1 cellular context compared by ENCODE assay signal in the genomic region with DNA sequence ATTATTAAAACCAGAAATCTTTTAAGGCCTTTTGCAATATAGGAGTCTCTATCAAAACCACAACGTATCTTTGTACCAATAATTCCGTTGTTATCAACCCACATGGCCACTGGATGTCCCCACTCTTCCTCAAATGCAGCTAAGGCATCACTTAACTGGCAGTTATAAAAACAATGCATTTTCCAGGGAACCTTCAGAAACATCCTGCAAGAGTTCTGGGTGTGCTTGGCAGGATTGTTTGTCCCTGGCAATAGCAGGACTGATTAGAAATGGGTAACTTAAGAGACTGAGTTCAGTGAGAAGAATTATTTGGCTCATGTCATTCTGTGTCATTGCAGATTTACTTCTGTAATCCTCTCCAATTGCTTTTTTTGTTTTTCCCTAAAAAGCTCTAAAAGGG.
TF ChIP-seq lines count a peak whose summit lies in the region.

No MANE protein-coding gene starts in this region.

TF ChIP-seq in HepG2, 621 proteins besides CTCF, POLR2A, EP300 and RAD21 (continued from another document):
- TF ChIP-seq, protein P1, sequence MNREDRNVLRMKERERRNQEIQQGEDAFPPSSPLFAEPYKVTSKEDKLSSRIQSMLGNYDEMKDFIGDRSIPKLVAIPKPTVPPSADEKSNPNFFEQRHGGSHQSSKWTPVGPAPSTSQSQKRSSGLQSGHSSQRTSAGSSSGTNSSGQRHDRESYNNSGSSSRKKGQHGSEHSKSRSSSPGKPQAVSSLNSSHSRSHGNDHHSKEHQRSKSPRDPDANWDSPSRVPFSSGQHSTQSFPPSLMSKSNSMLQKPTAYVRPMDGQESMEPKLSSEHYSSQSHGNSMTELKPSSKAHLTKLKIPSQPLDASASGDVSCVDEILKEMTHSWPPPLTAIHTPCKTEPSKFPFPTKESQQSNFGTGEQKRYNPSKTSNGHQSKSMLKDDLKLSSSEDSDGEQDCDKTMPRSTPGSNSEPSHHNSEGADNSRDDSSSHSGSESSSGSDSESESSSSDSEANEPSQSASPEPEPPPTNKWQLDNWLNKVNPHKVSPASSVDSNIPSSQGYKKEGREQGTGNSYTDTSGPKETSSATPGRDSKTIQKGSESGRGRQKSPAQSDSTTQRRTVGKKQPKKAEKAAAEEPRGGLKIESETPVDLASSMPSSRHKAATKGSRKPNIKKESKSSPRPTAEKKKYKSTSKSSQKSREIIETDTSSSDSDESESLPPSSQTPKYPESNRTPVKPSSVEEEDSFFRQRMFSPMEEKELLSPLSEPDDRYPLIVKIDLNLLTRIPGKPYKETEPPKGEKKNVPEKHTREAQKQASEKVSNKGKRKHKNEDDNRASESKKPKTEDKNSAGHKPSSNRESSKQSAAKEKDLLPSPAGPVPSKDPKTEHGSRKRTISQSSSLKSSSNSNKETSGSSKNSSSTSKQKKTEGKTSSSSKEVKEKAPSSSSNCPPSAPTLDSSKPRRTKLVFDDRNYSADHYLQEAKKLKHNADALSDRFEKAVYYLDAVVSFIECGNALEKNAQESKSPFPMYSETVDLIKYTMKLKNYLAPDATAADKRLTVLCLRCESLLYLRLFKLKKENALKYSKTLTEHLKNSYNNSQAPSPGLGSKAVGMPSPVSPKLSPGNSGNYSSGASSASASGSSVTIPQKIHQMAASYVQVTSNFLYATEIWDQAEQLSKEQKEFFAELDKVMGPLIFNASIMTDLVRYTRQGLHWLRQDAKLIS (CRISPR knock-in tag; IDR thresholded peaks at IDR 0.05): no peak
